Comparison of ENCODE assay signal across 8 cellular contexts in genomic region chr18:63850010-63850409, GRCh38. TPM values are rescaled to one million over a fixed set of nuclear protein-coding genes. Genes with fewer than 3 reads are reported as not detected.
DNase-seq lines count a peak whose midpoint lies in the region; ATAC-seq and TF ChIP-seq lines count a peak whose summit lies in the region.

No MANE protein-coding gene starts in this region.

- H3K4me1 Mint-ChIP-seq in MCF 10A (ENCODE audit: insufficient read depth, unreplicated experiment), result no peaks in the 10 kb centered on the region
- H3K4me1 Mint-ChIP-seq in type B pancreatic cell (ENCODE audit: unreplicated experiment), result no peaks in the 10 kb centered on the region
- no peaks in the 10 kb centered on the region for H3K4me1 Mint-ChIP-seq in activated CD4-positive, alpha-beta T cell treated with anti-CD3 and anti-CD28 coated beads, Interleukin-2, amount 10 ng/mL, durations not matched to agents 24 days and 14 days

- TF ChIP-seq POLR2A in breast epithelium (IDR thresholded peaks at IDR 0.05), result no peak

- no peaks in the 10 kb centered on the region for H3K9me3 ChIP-seq in breast epithelium

- H3K4me3 ChIP-seq in breast epithelium (no peak overlapping the region), epithelial cell of proximal tubule (ENCODE audit: low read depth, low read length) (no peak overlapping the region)

- H3K27me3 Mint-ChIP-seq in MCF 10A (ENCODE audit: insufficient read depth, unreplicated experiment) (no peaks in the 10 kb centered on the region), type B pancreatic cell (no peaks in the 10 kb centered on the region)
- peaks cover 29% of the 10 kb centered on the region for H3K27me3 Mint-ChIP-seq in activated CD4-positive, alpha-beta T cell treated with anti-CD3 and anti-CD28 coated beads, Interleukin-2, amount 10 ng/mL, durations not matched to agents 24 days and 14 days

- POLR2A ChIA-PET in MCF 10A (lab: Yijun Ruan, JAX), result no interaction called here

- H3K27ac ChIP-seq in breast epithelium, result no peak overlapping the region

- H3K27me3 ChIP-seq in breast epithelium, result no peaks in the 10 kb centered on the region

- no peaks in the 10 kb centered on the region for H3K9me3 Mint-ChIP-seq in MCF 10A (ENCODE audit: unreplicated experiment)
- H3K9me3 Mint-ChIP-seq in type B pancreatic cell, result no peaks in the 10 kb centered on the region
- H3K9me3 Mint-ChIP-seq in activated CD4-positive, alpha-beta T cell treated with anti-CD3 and anti-CD28 coated beads, Interleukin-2, amount 10 ng/mL, durations not matched to agents 24 days and 14 days, result no peaks in the 10 kb centered on the region

- H3K27ac Mint-ChIP-seq in MCF 10A (ENCODE audit: low read depth, unreplicated experiment), result no peak overlapping the region
- no peak overlapping the region for H3K27ac Mint-ChIP-seq in type B pancreatic cell
- H3K27ac Mint-ChIP-seq in activated CD4-positive, alpha-beta T cell treated with anti-CD3 and anti-CD28 coated beads, Interleukin-2, amount 10 ng/mL, durations not matched to agents 24 days and 14 days, result no peak overlapping the region

- H3K36me3 Mint-ChIP-seq in MCF 10A (ENCODE audit: insufficient read depth, unreplicated experiment) (no peaks in the 10 kb centered on the region), type B pancreatic cell (no peaks in the 10 kb centered on the region)
- no peaks in the 10 kb centered on the region for H3K36me3 Mint-ChIP-seq in activated CD4-positive, alpha-beta T cell treated with anti-CD3 and anti-CD28 coated beads, Interleukin-2, amount 10 ng/mL, durations not matched to agents 24 days and 14 days (ENCODE audit: low read depth)

- CTCF ChIA-PET in MCF 10A (lab: Yijun Ruan, JAX), result interaction anchor here (0.6 to 11.4 kb wide), 6 partner anchors 87 to 337 kb away, joined by 3 to 317 read pairs (median 8); no protein-coding TSS in a partner anchor

- H3K4me3 Mint-ChIP-seq in MCF 10A (ENCODE audit: unreplicated experiment) (no peak overlapping the region), type B pancreatic cell (no peak overlapping the region)
- no peak overlapping the region for H3K4me3 Mint-ChIP-seq in activated CD4-positive, alpha-beta T cell treated with anti-CD3 and anti-CD28 coated beads, Interleukin-2, amount 10 ng/mL, durations not matched to agents 24 days and 14 days

- DNase-seq in MCF 10A (ENCODE audit: unreplicated experiment) (peak; percentile 70), breast epithelium (ENCODE audit: low spot score in 2 of 2) (no peak), NCI-H748 treated with DMSO at 0.1 percent for 48 hours (lab: John Stamatoyannopoulos, UW) (peak; percentile 48), epithelial cell of proximal tubule (ENCODE audit: low read depth) (no peak), type B pancreatic cell (ENCODE audit: extremely low spot score, unreplicated experiment) (no peak), NCI-H446 treated with DMSO at 0.1 percent for 48 hours (lab: John Stamatoyannopoulos, UW) (no peak)
- no peak for DNase-seq in activated CD4-positive, alpha-beta T cell treated with anti-CD3 and anti-CD28 coated beads, Interleukin-2, amount 10 ng/mL, durations not matched to agents 24 days and 14 days

- ATAC-seq in HG03039 (IDR thresholded peaks at IDR 0.05; ENCODE audit: unreplicated experiment), result peak; percentile 67

- no peaks in the 10 kb centered on the region for H3K36me3 ChIP-seq in breast epithelium

- TF ChIP-seq CTCF in MCF 10A (IDR thresholded peaks at IDR 0.05; ENCODE audit: unreplicated experiment), result peak; percentile 33
- TF ChIP-seq CTCF in breast epithelium (IDR thresholded peaks at IDR 0.05), result peak in 1 of 3 donors; percentile 19
- TF ChIP-seq CTCF in epithelial cell of proximal tubule (conservative IDR thresholded peaks at IDR 0.05; ENCODE audit: low read depth, low read length), result peak; percentile 71
- peak; percentile 71 for TF ChIP-seq CTCF in type B pancreatic cell (conservative IDR thresholded peaks at IDR 0.05)

- no peaks in the 10 kb centered on the region for H3K4me1 ChIP-seq in breast epithelium

- intact Hi-C loops in MCF 10A (cut with micrococcal nuclease), result loop anchor here (1.0 to 2.0 kb wide), 3 partner anchors 82 to 129 kb away; no protein-coding TSS in a partner anchor
- intact Hi-C loops in breast epithelium (cut with DNase I; ENCODE audit: low total_unique reads), result no loop called here
- intact Hi-C loops in activated CD4-positive, alpha-beta T cell treated with anti-CD3 and anti-CD28 coated beads, Interleukin-2, amount 10 ng/mL, durations not matched to agents 24 days and 14 days (cut with micrococcal nuclease), result no loop called here

- BruUV-seq in MCF 10A (replicated peaks; lab: Mats Ljungman, UMichigan), result no TSS peak

RNA-seq across cellular contexts. Expression of gene SERPINB2, which starts 37.5 kb away (rescaled TPM):
- total RNA-seq in MCF 10A (2022) (0.47 and 0.82 TPM in 2 replicates), breast epithelium (10 to 100 TPM in 1 of 3 donors, under 1 TPM in 1, not detected in 1; 0.32 to 16.2 TPM), epithelial cell of proximal tubule (1.6 and 1.9 TPM in 2 replicates), type B pancreatic cell (ENCODE audit: low replicate concordance) (45.2 and 121 TPM in 2 replicates)
- not detected in 2 replicates for total RNA-seq in activated CD4-positive, alpha-beta T cell treated with anti-CD3 and anti-CD28 coated beads, Interleukin-2, amount 10 ng/mL, durations not matched to agents 24 days and 14 days

RNA-seq across cellular contexts. Expression of gene SERPINB10, which starts 57.7 kb away (rescaled TPM):
- total RNA-seq in MCF 10A (2022), result not detected in 2 replicates
- total RNA-seq in breast epithelium, result under 1 TPM in 1 of 3 donors, not detected in 2; 0.15 TPM
- 0.98 TPM in 1 of 2 replicates, not detected in the other for total RNA-seq in epithelial cell of proximal tubule
- total RNA-seq in type B pancreatic cell (ENCODE audit: low replicate concordance), result not detected in 2 replicates
- total RNA-seq in activated CD4-positive, alpha-beta T cell treated with anti-CD3 and anti-CD28 coated beads, Interleukin-2, amount 10 ng/mL, durations not matched to agents 24 days and 14 days, result not detected in 2 replicates

Comparison
In these comparisons a context has a peak if more than half of its experiments do, and no peak if none do; other contexts are left out.
1. DNase-seq: peak in MCF 10A (single experiment) and NCI-H748 treated with DMSO at 0.1 percent for 48 hours (single experiment); none in breast epithelium (0 of 2), epithelial cell of proximal tubule (single experiment), type B pancreatic cell (single experiment), activated CD4-positive, alpha-beta T cell treated with anti-CD3 and anti-CD28 coated beads, Interleukin-2, amount 10 ng/mL, durations not matched to agents 24 days and 14 days (single experiment) and NCI-H446 treated with DMSO at 0.1 percent for 48 hours (single experiment).